8 cellular contexts compared by ENCODE assay signal in genomic region chr1:32554288-32554687, GRCh38.
"Had no signal": no experiment of that assay in that cellular context is flagged by ENCODE, and none has a peak within 500 bp of the region (broad histone marks: within the 10 kb centered on the region; RNA-seq: fewer than 3 reads in every experiment).

No MANE protein-coding gene starts in this region.

- FAIRE-seq: G401.6, GM12878, GM12891, GM12892, GM18507, GM19239 had no signal

- ATAC-seq: GM12878 had no signal

- H3K4me3 ChIP-seq: GM12878 had no signal

- DNase-seq: GDM1, GF-D8 had no signal
